In the genomic region with DNA sequence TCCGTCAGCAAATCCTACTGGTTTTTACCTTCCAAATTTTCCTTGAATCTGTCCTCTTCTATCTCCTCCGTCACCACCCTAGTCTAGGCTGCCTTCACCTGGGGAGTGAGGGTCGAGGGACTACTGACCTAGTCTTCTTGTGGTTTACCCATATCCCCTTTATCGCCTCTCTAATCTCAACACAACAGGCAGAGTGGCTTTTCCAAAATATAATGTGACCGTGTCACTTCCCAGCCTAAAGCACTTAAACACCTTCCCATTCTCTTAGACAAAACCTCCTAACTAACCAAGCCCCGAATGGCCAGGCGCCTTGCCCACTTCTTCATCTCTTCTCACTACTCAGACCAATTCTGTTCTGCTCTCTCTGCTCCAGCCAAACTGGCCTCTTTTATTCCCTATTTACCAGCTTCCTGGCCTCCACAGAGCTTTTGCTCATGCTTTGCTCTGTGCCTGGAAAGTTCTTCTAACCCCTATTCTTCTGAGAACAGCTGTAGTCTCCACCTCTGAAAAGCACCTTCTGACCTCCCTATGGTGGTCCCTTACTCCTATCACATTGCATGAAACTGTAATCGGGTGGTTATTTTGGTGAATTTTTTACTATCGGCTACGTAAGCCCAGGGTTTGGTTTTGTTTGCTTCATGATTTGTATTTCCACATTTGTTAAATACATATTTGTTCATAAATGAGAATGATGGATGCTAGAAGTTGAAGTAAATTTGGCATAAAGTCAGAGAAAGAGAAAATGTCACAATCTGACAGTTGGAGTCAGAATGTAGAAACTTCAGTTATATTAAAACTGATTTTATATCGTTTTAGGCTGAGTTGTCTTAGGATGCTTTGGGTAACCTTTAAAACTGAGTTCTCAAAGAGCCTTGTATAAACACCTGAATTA, we compare ENCODE assay signal across 10 cellular contexts. TPM values are rescaled to one million over a fixed set of nuclear protein-coding genes. Genes with fewer than 3 reads are reported as not detected.
DNase-seq lines count a peak whose midpoint lies in the region; ATAC-seq, FAIRE-seq and TF ChIP-seq lines count a peak whose summit lies in the region.
"Had no signal": no experiment of that assay in that cellular context is flagged by ENCODE, and none has a peak within 500 bp of the region (broad histone marks: within the 10 kb centered on the region; RNA-seq: fewer than 3 reads in every experiment).

No MANE protein-coding gene starts in this region.

- ATAC-seq in pancreas, result no peak

- no peak for FAIRE-seq in pancreas (lab: Jason Lieb, UNC)
- FAIRE-seq: small intestine had no signal

- H3K27ac ChIP-seq in coronary artery, result no peak overlapping the region
- H3K27ac ChIP-seq in pancreas, result no peak overlapping the region

- H3K36me3 ChIP-seq in pancreas, result no peaks in the 10 kb centered on the region

- H3K9me3 ChIP-seq in pancreas, result no peaks in the 10 kb centered on the region

- peaks cover 9 to 19% (median 18%) of the 10 kb centered on the region in 3 donors for H3K4me1 ChIP-seq in pancreas

- intact Hi-C loops in pancreas (cut with DNase I), result loop anchor here in 1 of 3 donors (10.0 kb wide), 1 partner anchor 330 kb away; no protein-coding TSS in a partner anchor

- no peaks in the 10 kb centered on the region for H3K27me3 ChIP-seq in pancreas

- WGBS in pancreas, 2 donors, result 52 to 60% methylated on average over 11 of the region's 11 CpGs

- H3K4me3 ChIP-seq in coronary artery (no peak overlapping the region), pancreas (no peak overlapping the region)

- DNase-seq in NCI-H748 (lab: John Stamatoyannopoulos, UW; ENCODE audit: unreplicated experiment) (peak; percentile 34), NCI-H748 treated with DMSO at 0.1 percent for 48 hours (lab: John Stamatoyannopoulos, UW) (no peak), NCI-H82 treated with DMSO at 0.1 percent for 48 hours (lab: John Stamatoyannopoulos, UW; ENCODE audit: unreplicated experiment) (peak; percentile 59), coronary artery (ENCODE audit: low spot score) (peak; percentile 80), pancreas (peak in 4 of 6 donors; percentile 27 to 60 (median 42)), NCI-H2081 treated with DMSO at 0.1 percent for 48 hours (lab: John Stamatoyannopoulos, UW) (no peak), kidney tubule cell (ENCODE audit: low spot score) (no peak), superior temporal gyrus (ENCODE audit: extremely low spot score) (no peak)
- DNase-seq: NCI-H774, small intestine had no signal

- TF ChIP-seq CTCF in coronary artery (IDR thresholded peaks at IDR 0.05), result no peak
- TF ChIP-seq CTCF in pancreas (IDR thresholded peaks at IDR 0.05), result peak in 1 of 4 donors; percentile 1

RNA-seq across cellular contexts. Expression of a gene that starts 1.2 kb away (rescaled TPM):
- total RNA-seq in pancreas, result 10 to 100 TPM; 12.4 to 32.2 (median 14.3) TPM
- polyA plus RNA-seq in pancreas, result 1 to 10 TPM; 4.0 to 5.8 TPM

RNA-seq across cellular contexts. Expression of a gene that starts 52.1 kb away (rescaled TPM):
- 1,000 to 10,000 TPM in 4 of 6 donors, 100 to 1,000 TPM in 2; 687 to 5,169 (median 2,340) TPM for total RNA-seq in pancreas
- polyA plus RNA-seq in pancreas, result not detected
- polyA plus RNA-seq: small intestine had no signal

Comparison
In these comparisons a context has a peak if more than half of its experiments do, and no peak if none do; other contexts are left out.
1. DNase-seq: peak in NCI-H748 (single experiment), NCI-H82 treated with DMSO at 0.1 percent for 48 hours (single experiment), coronary artery (single experiment) and pancreas (4 of 6); none in NCI-H748 treated with DMSO at 0.1 percent for 48 hours (single experiment), NCI-H2081 treated with DMSO at 0.1 percent for 48 hours (single experiment), kidney tubule cell (single experiment) and superior temporal gyrus (single experiment).